ENCODE assay signal across 26 cellular contexts in the genomic region with DNA sequence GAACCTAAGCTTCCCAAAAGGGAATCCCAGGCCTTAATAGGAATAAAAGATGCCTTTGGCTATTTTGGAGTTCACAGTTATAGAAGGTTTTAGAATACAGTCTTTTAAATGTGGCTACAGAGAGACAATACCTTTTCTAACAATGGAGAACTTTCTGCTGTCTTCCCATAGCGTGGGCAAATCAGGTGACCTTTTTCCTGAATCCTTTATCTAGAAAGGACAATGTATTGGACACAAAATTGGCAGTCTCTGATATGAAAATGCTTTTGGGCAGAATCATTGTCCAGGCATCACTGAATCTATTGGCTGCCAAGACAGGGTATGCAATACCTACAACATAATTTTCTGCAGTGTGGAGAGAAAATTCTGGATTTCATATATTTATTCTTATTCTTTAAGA.
"Had no signal": no experiment of that assay in that cellular context is flagged by ENCODE, and none has a peak within 500 bp of the region (broad histone marks: within the 10 kb centered on the region; RNA-seq: fewer than 3 reads in every experiment).

No MANE protein-coding gene starts in this region.

- H3K4me3 ChIP-seq: gastroesophageal sphincter, lung, ovary, psoas muscle, smooth muscle cell, thyroid gland had no signal

- H3K4me1 ChIP-seq: psoas muscle had no signal

- H3K27ac ChIP-seq: gastroesophageal sphincter, ovary, psoas muscle, thyroid gland had no signal

- H3K9me3 ChIP-seq: ovary, thyroid gland had no signal

- DNase-seq: central memory CD4-positive, alpha-beta T cell; effector memory CD4-positive, alpha-beta T cell; erythroblast; foreskin fibroblast; hypothalamus; immature natural killer cell; islet precursor cell; kidney glomerular epithelial cell; natural killer cell; occipital lobe; ovary; posterior cingulate gyrus; psoas muscle; stimulated activated CD4-positive, alpha-beta T cell treated with anti-CD3 and anti-CD28 coated beads, Interleukin-12 subunit alpha, Interleukin-12 subunit beta, amount 100 ng/mL, for 4 hours; stimulated activated CD4-positive, alpha-beta T cell treated with anti-CD3 and anti-CD28 coated beads, Interleukin-1b, Interleukin-23, amount 100 ng/mL, for 48 hours; stimulated activated CD4-positive, alpha-beta T cell treated with anti-CD3 and anti-CD28 coated beads, Interleukin-4, amount 100 ng/mL, for 1 hour; stimulated activated CD8-positive, alpha-beta memory T cell treated with anti-CD3 and anti-CD28 coated beads, Interleukin-4, amount 100 ng/mL, for 48 hours; stimulated activated naive CD4-positive, alpha-beta T cell; stimulated activated naive CD8-positive, alpha-beta T cell treated with anti-CD3 and anti-CD28 coated beads, Interleukin-15, amount 100 ng/mL, for 72 hours; thyroid gland; trophoblast cell had no signal

- FAIRE-seq: colon had no signal

- H3K36me3 ChIP-seq: gastroesophageal sphincter, ovary, thyroid gland had no signal

- H3K4me2 ChIP-seq: smooth muscle cell had no signal

- ATAC-seq: gastroesophageal sphincter; natural killer cell; psoas muscle; sciatic nerve; stimulated activated naive CD8-positive, alpha-beta T cell treated with anti-CD3 and anti-CD28 coated beads, Interleukin-15, amount 100 ng/mL, for 72 hours had no signal

- H3K27me3 ChIP-seq: gastroesophageal sphincter, ovary, thyroid gland had no signal
